Comparison of ENCODE assay signal across 8 cellular contexts in the genomic region with DNA sequence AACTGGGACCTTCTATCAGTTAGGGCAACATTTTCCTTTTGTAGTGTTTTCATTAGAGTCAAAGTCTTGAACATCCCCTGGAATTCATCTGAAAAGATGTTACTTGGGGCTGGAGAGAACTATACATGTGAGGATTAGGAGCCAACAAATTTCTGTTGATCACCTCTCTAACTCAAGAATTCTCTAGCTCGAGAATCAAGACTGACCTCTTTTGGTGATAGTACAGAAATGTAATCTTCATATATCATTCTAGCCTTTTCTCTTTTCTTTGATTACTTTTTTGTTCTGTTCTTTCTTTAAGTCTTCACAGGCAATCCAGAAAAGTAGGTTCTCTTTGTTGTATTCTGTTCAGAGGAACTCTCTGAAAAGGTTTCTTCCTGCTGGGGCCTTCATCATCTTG. TPM values are rescaled to one million over a fixed set of nuclear protein-coding genes. Genes with fewer than 3 reads are reported as not detected.
DNase-seq lines count a peak whose midpoint lies in the region; ATAC-seq and FAIRE-seq lines count a peak whose summit lies in the region.

No MANE protein-coding gene starts in this region.

- DNase-seq in AML-193 (lab: John Stamatoyannopoulos, UW) (peak; percentile 29 to 35), GM18507 (ENCODE audit: extremely low spot score, insufficient read length, low read depth) (no peak), memory B cell (ENCODE audit: low spot score in 2 of 2) (no peak), amygdala (lab: John Stamatoyannopoulos, UW) (no peak), GM19238 (ENCODE audit: insufficient read length, low spot score) (no peak)
- no peak for DNase-seq in activated CD8-positive, alpha-beta T cell treated with anti-CD3 and anti-CD28 coated beads, Interleukin-2, amount 10 ng/mL, durations not matched to agents 7 days and 5 days

- peak overlapping the region; percentile 8 for H3K4me3 Mint-ChIP-seq in activated CD8-positive, alpha-beta T cell treated with anti-CD3 and anti-CD28 coated beads, Interleukin-2, amount 10 ng/mL, durations not matched to agents 7 days and 5 days
- no peak overlapping the region for H3K4me3 Mint-ChIP-seq in memory B cell

- H3K9me3 Mint-ChIP-seq in activated CD8-positive, alpha-beta T cell treated with anti-CD3 and anti-CD28 coated beads, Interleukin-2, amount 10 ng/mL, durations not matched to agents 7 days and 5 days (ENCODE audit: insufficient read depth), result no peaks in the 10 kb centered on the region
- H3K9me3 Mint-ChIP-seq in memory B cell, result no peaks in the 10 kb centered on the region

- H3K27ac Mint-ChIP-seq in activated CD8-positive, alpha-beta T cell treated with anti-CD3 and anti-CD28 coated beads, Interleukin-2, amount 10 ng/mL, durations not matched to agents 7 days and 5 days, result peak overlapping the region; percentile 87
- H3K27ac Mint-ChIP-seq in memory B cell, result peak overlapping the region; percentile 75

- CTCF ChIA-PET in activated CD8-positive, alpha-beta T cell treated with anti-CD3 and anti-CD28 coated beads, Interleukin-2, amount 10 ng/mL, durations not matched to agents 7 days and 5 days (lab: Charles Lee), result interaction anchor here (0.9 to 5.9 kb wide), 11 partner anchors 8 to 72 kb away, joined by 3 to 32 read pairs (median 3); no protein-coding TSS in a partner anchor

- POLR2A ChIA-PET in activated CD8-positive, alpha-beta T cell treated with anti-CD3 and anti-CD28 coated beads, Interleukin-2, amount 10 ng/mL, durations not matched to agents 7 days and 5 days (lab: Charles Lee), result interaction anchor here (0.6 to 1.7 kb wide), 3 partner anchors 14 to 67 kb away, joined by 4 to 5 read pairs (median 4); no protein-coding TSS in a partner anchor

- no peak for ATAC-seq in activated CD8-positive, alpha-beta T cell treated with anti-CD3 and anti-CD28 coated beads, Interleukin-2, amount 10 ng/mL, durations not matched to agents 7 days and 5 days
- ATAC-seq in memory B cell (ENCODE audit: low read depth), result peak; percentile 47
- ATAC-seq in HG03432 (IDR thresholded peaks at IDR 0.05; ENCODE audit: unreplicated experiment), result no peak
- no peak for ATAC-seq in HG02588 (IDR thresholded peaks at IDR 0.05; ENCODE audit: unreplicated experiment)

- H3K27me3 Mint-ChIP-seq in activated CD8-positive, alpha-beta T cell treated with anti-CD3 and anti-CD28 coated beads, Interleukin-2, amount 10 ng/mL, durations not matched to agents 7 days and 5 days (ENCODE audit: low read depth), result no peaks in the 10 kb centered on the region
- H3K27me3 Mint-ChIP-seq in memory B cell, result no peaks in the 10 kb centered on the region

- peaks cover 78% of the 10 kb centered on the region for H3K4me1 Mint-ChIP-seq in activated CD8-positive, alpha-beta T cell treated with anti-CD3 and anti-CD28 coated beads, Interleukin-2, amount 10 ng/mL, durations not matched to agents 7 days and 5 days (ENCODE audit: low read depth)
- H3K4me1 Mint-ChIP-seq in memory B cell, result peaks cover 44% of the 10 kb centered on the region

- peaks cover 48% of the 10 kb centered on the region for H3K36me3 Mint-ChIP-seq in activated CD8-positive, alpha-beta T cell treated with anti-CD3 and anti-CD28 coated beads, Interleukin-2, amount 10 ng/mL, durations not matched to agents 7 days and 5 days (ENCODE audit: low read depth)
- peaks cover 7% of the 10 kb centered on the region for H3K36me3 Mint-ChIP-seq in memory B cell

- peak; percentile 77 for FAIRE-seq in GM18507 (lab: Jason Lieb, UNC)

RNA-seq across cellular contexts. Expression of gene ELF1, which starts 26.4 kb away (rescaled TPM):
- total RNA-seq in activated CD8-positive, alpha-beta T cell treated with anti-CD3 and anti-CD28 coated beads, Interleukin-2, amount 10 ng/mL, durations not matched to agents 7 days and 5 days, result 100 to 1,000 TPM; 106 to 107 TPM

Comparison
In these comparisons a context has a peak if more than half of its experiments do, and no peak if none do; other contexts are left out.
1. DNase-seq: peak in AML-193 (2 of 2); none in GM18507 (single experiment), activated CD8-positive, alpha-beta T cell treated with anti-CD3 and anti-CD28 coated beads, Interleukin-2, amount 10 ng/mL, durations not matched to agents 7 days and 5 days (single experiment), memory B cell (0 of 2), amygdala (0 of 56) and GM19238 (single experiment).